Comparison of ENCODE assay signal across 8 cellular contexts in genomic region chr9:127955294-127956015, GRCh38. TPM values are rescaled to one million over a fixed set of nuclear protein-coding genes. Genes with fewer than 3 reads are reported as not detected.
DNase-seq lines count a peak whose midpoint lies in the region; ATAC-seq, FAIRE-seq and TF ChIP-seq lines count a peak whose summit lies in the region.

No MANE protein-coding gene starts in this region.

- TF ChIP-seq RAD21 in A549 (conservative IDR thresholded peaks at IDR 0.05 in 1 of 2, IDR thresholded peaks at IDR 0.05 in 1 of 2) (peak; percentile 37 to 42; a peak in 2 of 5 replicates), K562 (CRISPR knock-in tag; conservative IDR thresholded peaks at IDR 0.05 in 1 of 2, IDR thresholded peaks at IDR 0.05 in 1 of 2) (peak; percentile 45 to 71)

- CTCF ChIA-PET in A549 (lab: Yijun Ruan, JAX) (interaction anchor here (0.6 to 35.7 kb wide), 27 partner anchors 8 to 169 kb away, joined by 3 to 827 read pairs (median 5); partner anchors contain the start of genes DPM2 and EEIG1), K562 (lab: Yijun Ruan, JAX; ENCODE audit: low intra/inter-chr PET ratio) (interaction anchor here (1.2 to 2.1 kb wide), 3 partner anchors 76 to 162 kb away, joined by 5 to 11 read pairs (median 5); no protein-coding TSS in a partner anchor)

- H3K9ac ChIP-seq in K562 (ENCODE audit: insufficient read depth in 1 of 2, low read depth in 2 of 2, low read length in 2 of 2) = peak overlapping the region in 1 of 2 experiments; percentile 49; a peak in 2 of 4 replicates

- TF ChIP-seq EP300 in A549 (IDR thresholded peaks at IDR 0.05) (no peak; a peak in 1 of 5 replicates), K562 (IDR thresholded peaks at IDR 0.05; ENCODE audit: low read length) (peak; percentile 38; the same call in 1 of the 2 replicates)

- in situ Hi-C loops in K562 (cut with MboI) = no loop called here

- H3K27me3 ChIP-seq in K562 (ENCODE audit: control insufficient read depth in 2 of 2, insufficient read depth in 2 of 2, low read length in 2 of 2) = no peaks in the 10 kb centered on the region

- H3K9me3 ChIP-seq in A549 (no peaks in the 10 kb centered on the region), K562 (replicated peaks; ENCODE audit: control insufficient read depth, insufficient read depth, low read depth, low read length) (no peaks in the 10 kb centered on the region)

- no peaks in the 10 kb centered on the region for H3K9me1 ChIP-seq in K562 (ENCODE audit: control insufficient read depth, insufficient read depth, low read length)

- H3K4me1 ChIP-seq in A549 (peaks cover 60% of the 10 kb centered on the region), K562 (replicated peaks in 1 of 2; ENCODE audit: control insufficient read depth in 2 of 2, insufficient read depth in 2 of 2, low read length in 2 of 2) (peaks cover 26 to 45% of the 10 kb centered on the region in 2 experiments)

- H3K4me3 ChIP-seq in A549 (peak overlapping the region; percentile 12; the same call in 1 of the 3 replicates), K562 (no peak overlapping the region)

- no TSS peak for BruUV-seq in K562 (replicated peaks; lab: Mats Ljungman, UMichigan)

- peak; percentile 89 to 99 for DNase-seq in A549 (ENCODE audit: low read depth in 1 of 2, low spot score in 1 of 2)
- peak; percentile 83 for DNase-seq in GM19239 (ENCODE audit: insufficient read length, low spot score)
- peak; percentile 89 for DNase-seq in NCI-H1092 (lab: John Stamatoyannopoulos, UW)
- DNase-seq in T-helper 1 cell = peak; percentile 60 to 79 (median 73)
- DNase-seq in K562 (ENCODE audit: extremely low read depth in 1 of 4, low spot score in 3 of 4) = peak; percentile 78 to 85 (median 78)
- peak; percentile 82 for DNase-seq in left kidney (ENCODE audit: low read depth, low spot score)
- peak; percentile 61 to 73 (median 67) for DNase-seq in stimulated activated CD4-positive, alpha-beta T cell treated with anti-CD3 and anti-CD28 coated beads, TNF-alpha, amount 100 ng/mL, for 1 hour (ENCODE audit: low read depth in 3 of 3, low spot score in 1 of 3)
- DNase-seq in hepatic stellate cell (ENCODE audit: low spot score) = no peak

- FAIRE-seq in A549 (lab: Jason Lieb, UNC) (peak; percentile 61), GM19239 (lab: Jason Lieb, UNC) (peak; percentile 77), K562 (lab: Jason Lieb, UNC) (peak; percentile 82)

- 11% methylated on average over 11 of the region's 12 CpGs for WGBS in A549 (ENCODE audit: missing lambda C conversion rate)
- 19% methylated on average over 12 of the region's 12 CpGs for WGBS in K562 (ENCODE audit: insufficient coverage, low coverage, missing lambda C conversion rate)

- ATAC-seq in A549 (peak; percentile 91 to 92), K562 (peak; percentile 93)

- H3K79me2 ChIP-seq in K562 (ENCODE audit: control insufficient read depth, insufficient read depth, low read length) = peaks cover 52% of the 10 kb centered on the region

- H4K20me1 ChIP-seq in K562 (replicated peaks; ENCODE audit: control insufficient read depth, insufficient read depth, low read length) = peaks cover 11% of the 10 kb centered on the region; the same call in 1 of the 2 replicates

- H3K36me3 ChIP-seq in K562 (ENCODE audit: control insufficient read depth, insufficient read depth, low read length) = no peaks in the 10 kb centered on the region

- H3K4me2 ChIP-seq in A549 (peak overlapping the region; percentile 86), K562 (ENCODE audit: insufficient read depth, low read length) (peak overlapping the region; percentile 30; the same call in 1 of the 2 replicates)

- intact Hi-C loops in K562 (cut with micrococcal nuclease) = loop anchor here (1.0 kb wide), 1 partner anchor 80 kb away; no protein-coding TSS in a partner anchor

- TF ChIP-seq POLR2A in A549 (IDR thresholded peaks at IDR 0.05; ENCODE audit: low read length) (no peak), K562 (conservative IDR thresholded peaks at IDR 0.05) (no peak)

- no peak overlapping the region for H2AFZ ChIP-seq in K562 (ENCODE audit: low read depth, low read length)

- 0 out of 3 replicates have a peak, but pooled peaks have one; percentile 15 for TF ChIP-seq CTCF in A549 (IDR thresholded peaks at IDR 0.05)
- peak; percentile 59 to 75 (median 62) for TF ChIP-seq CTCF in K562 (IDR thresholded peaks at IDR 0.05 in 2 of 3, conservative IDR thresholded peaks at IDR 0.05 in 1 of 3; ENCODE audit: insufficient read depth in 2 of 3, low read depth in 1 of 3, low read length in 3 of 3)

- H3K27ac ChIP-seq in A549 = peak overlapping the region; percentile 75 to 84
- H3K27ac ChIP-seq in K562 (ENCODE audit: extremely low read depth, low read depth, low read length) = no peak overlapping the region

- POLR2A ChIA-PET in A549 (lab: Yijun Ruan, JAX) = interaction anchor here (1.0 to 2.1 kb wide), 2 partner anchors 10 to 25 kb away, joined by 4 to 10 read pairs; partner anchors contain the start of gene EEIG1
- POLR2A ChIA-PET in K562 (lab: Yijun Ruan, JAX) = interaction anchor here (0.6 to 3.0 kb wide), 7 partner anchors 9 to 263 kb away, joined by 3 to 18 read pairs (median 3); no protein-coding TSS in a partner anchor

RNA-seq across cellular contexts. Expression of gene DPM2, which starts 17.8 kb away (rescaled TPM):
- 41.9 and 48.8 TPM in 2 replicates for polyA plus RNA-seq in A549 (2011; rRNA removed)
- 63.0 and 76.3 TPM in 2 replicates for polyA plus RNA-seq in A549 (2012; cell fraction: cytosol; rRNA removed)
- 52.4 and 53.7 TPM in 2 replicates for polyA plus RNA-seq in A549 (2012; cell fraction: nucleus; rRNA removed)
- 45.9 to 50.1 TPM (median 46.3 TPM) in 3 replicates for polyA plus RNA-seq in A549 (2017; fragmentation: RNase III; extraction: RNeasy Plus Mini Kit Qiagen cat#74134 plus additional on column Dnase treatment)
- polyA minus RNA-seq in A549 (2011; rRNA and poly(A)+ RNA removed) = 78.6 and 82.1 TPM in 2 replicates
- total RNA-seq in K562 (2011; cell fraction: chromatin; rRNA removed; ENCODE audit: low replicate concordance) = 99.6 and 215 TPM in 2 replicates
- total RNA-seq in K562 (2011; cell fraction: nucleolus; rRNA removed) = 168 and 199 TPM in 2 replicates
- 195 and 215 TPM in 2 replicates for total RNA-seq in K562 (2011; cell fraction: nucleoplasm; rRNA removed)
- total RNA-seq in K562 (2014; rRNA removed) = 56.6 and 88.7 TPM in 2 replicates
- total RNA-seq in K562 (2014; rRNA removed; fragmentation: Illumina TruSeq; extraction: Trizol) = 48.1 and 53.8 TPM in 2 replicates
- 71.1 and 73.4 TPM in 2 replicates for total RNA-seq in K562 (2015; rRNA removed; fragmentation: Illumina TruSeq; extraction: Trizol)
- 95.3 and 102 TPM in 2 replicates for total RNA-seq in K562 (2021)
- 93.8 and 101 TPM in 2 replicates for polyA plus RNA-seq in K562 (2011; rRNA removed)
- 131 and 200 TPM in 2 replicates for polyA plus RNA-seq in K562 (2011; cell fraction: cytosol; rRNA removed)
- polyA plus RNA-seq in K562 (2011; cell fraction: nucleus; rRNA removed) = 142 and 205 TPM in 2 replicates
- polyA plus RNA-seq in K562 (2012) = 83.9 and 86.2 TPM in 2 replicates
- polyA plus RNA-seq in K562 (2014; fragmentation: Illumina TruSeq; extraction: Trizol) = 126 and 142 TPM in 2 replicates
- polyA plus RNA-seq in K562 (2014; fragmentation: Nextera tagmentation; extraction: Ambion mirVana) = 10 to 100 TPM; 43.5 to 69.3 TPM
- polyA plus RNA-seq in K562 (2014; rRNA removed) = 104 and 107 TPM in 2 replicates
- 54.4 and 75.4 TPM in 2 replicates for polyA minus RNA-seq in K562 (2011; rRNA and poly(A)+ RNA removed)
- 56.3 and 59.9 TPM in 2 replicates for polyA minus RNA-seq in K562 (2011; cell fraction: cytosol; rRNA and poly(A)+ RNA removed)
- 64.1 and 85.1 TPM in 2 replicates for polyA minus RNA-seq in K562 (2011; cell fraction: nucleus; rRNA and poly(A)+ RNA removed)

RNA-seq across cellular contexts. Expression of gene PIP5KL1, which starts 24.9 kb away (rescaled TPM):
- polyA plus RNA-seq in A549 (2011; rRNA removed) (1.8 and 2.4 TPM in 2 replicates), A549 (2017; fragmentation: RNase III; extraction: RNeasy Plus Mini Kit Qiagen cat#74134 plus additional on column Dnase treatment) (2.0 to 3.7 TPM (median 2.5 TPM) in 3 replicates), K562 (2011; rRNA removed) (1.2 and 1.6 TPM in 2 replicates), K562 (2014; fragmentation: Illumina TruSeq; extraction: Trizol) (0.82 and 1.2 TPM in 2 replicates), K562 (2014; fragmentation: Nextera tagmentation; extraction: Ambion mirVana) (under 1 TPM; 0.18 to 0.41 TPM), K562 (2014; rRNA removed) (4.3 and 4.8 TPM in 2 replicates)
- polyA plus RNA-seq in A549 (2012; cell fraction: cytosol; rRNA removed) = 1.4 and 2.2 TPM in 2 replicates
- 19.9 and 20.7 TPM in 2 replicates for polyA plus RNA-seq in A549 (2012; cell fraction: nucleus; rRNA removed)
- polyA minus RNA-seq in A549 (2011; rRNA and poly(A)+ RNA removed) = 0.70 and 2.0 TPM in 2 replicates
- total RNA-seq in K562 (2011; cell fraction: chromatin; rRNA removed; ENCODE audit: low replicate concordance) = 4.2 and 9.4 TPM in 2 replicates
- total RNA-seq in K562 (2011; cell fraction: nucleolus; rRNA removed) = 7.7 and 10.1 TPM in 2 replicates
- 4.3 and 4.5 TPM in 2 replicates for total RNA-seq in K562 (2011; cell fraction: nucleoplasm; rRNA removed)
- total RNA-seq in K562 (2014; rRNA removed) (2.5 and 3.1 TPM in 2 replicates), K562 (2014; rRNA removed; fragmentation: Illumina TruSeq; extraction: Trizol) (0.80 and 1.2 TPM in 2 replicates), K562 (2015; rRNA removed; fragmentation: Illumina TruSeq; extraction: Trizol) (0.58 and 1.3 TPM in 2 replicates), K562 (2021) (3.0 and 3.7 TPM in 2 replicates)
- 1.8 and 2.2 TPM in 2 replicates for polyA plus RNA-seq in K562 (2011; cell fraction: cytosol; rRNA removed)
- 12.7 and 14.3 TPM in 2 replicates for polyA plus RNA-seq in K562 (2011; cell fraction: nucleus; rRNA removed)
- polyA plus RNA-seq in K562 (2012) = 1.7 and 5.0 TPM in 2 replicates
- 0.75 TPM in 1 of 2 replicates, not detected in the other for polyA minus RNA-seq in K562 (2011; rRNA and poly(A)+ RNA removed)
- 3.0 TPM in 1 of 2 replicates, not detected in the other for polyA minus RNA-seq in K562 (2011; cell fraction: cytosol; rRNA and poly(A)+ RNA removed)
- 2.6 TPM in 2 replicates for polyA minus RNA-seq in K562 (2011; cell fraction: nucleus; rRNA and poly(A)+ RNA removed)

RNA-seq across cellular contexts. Expression of gene EEIG1, which starts 25.3 kb away (rescaled TPM):
- polyA plus RNA-seq in A549 (2011; rRNA removed) (24.4 and 30.3 TPM in 2 replicates), A549 (2017; fragmentation: RNase III; extraction: RNeasy Plus Mini Kit Qiagen cat#74134 plus additional on column Dnase treatment) (24.1 to 33.0 TPM (median 31.5 TPM) in 3 replicates), K562 (2011; rRNA removed) (4.4 and 7.7 TPM in 2 replicates), K562 (2014; fragmentation: Illumina TruSeq; extraction: Trizol) (5.6 and 9.1 TPM in 2 replicates), K562 (2014; fragmentation: Nextera tagmentation; extraction: Ambion mirVana) (under 1 TPM; 0.17 to 0.25 TPM), K562 (2014; rRNA removed) (3.6 and 6.6 TPM in 2 replicates)
- 51.7 and 54.7 TPM in 2 replicates for polyA plus RNA-seq in A549 (2012; cell fraction: cytosol; rRNA removed)
- polyA plus RNA-seq in A549 (2012; cell fraction: nucleus; rRNA removed) = 83.0 and 94.5 TPM in 2 replicates
- 16.2 and 33.7 TPM in 2 replicates for polyA minus RNA-seq in A549 (2011; rRNA and poly(A)+ RNA removed)
- 18.1 and 34.4 TPM in 2 replicates for total RNA-seq in K562 (2011; cell fraction: chromatin; rRNA removed; ENCODE audit: low replicate concordance)
- 13.4 and 13.5 TPM in 2 replicates for total RNA-seq in K562 (2011; cell fraction: nucleolus; rRNA removed)
- total RNA-seq in K562 (2011; cell fraction: nucleoplasm; rRNA removed) = 17.2 and 24.7 TPM in 2 replicates
- total RNA-seq in K562 (2014; rRNA removed) (2.1 and 4.5 TPM in 2 replicates), K562 (2014; rRNA removed; fragmentation: Illumina TruSeq; extraction: Trizol) (1.6 and 2.3 TPM in 2 replicates), K562 (2015; rRNA removed; fragmentation: Illumina TruSeq; extraction: Trizol) (2.8 and 4.1 TPM in 2 replicates), K562 (2021) (11.2 and 16.7 TPM in 2 replicates)
- 8.2 and 9.0 TPM in 2 replicates for polyA plus RNA-seq in K562 (2011; cell fraction: cytosol; rRNA removed)
- polyA plus RNA-seq in K562 (2011; cell fraction: nucleus; rRNA removed) = 16.1 and 16.7 TPM in 2 replicates
- 13.8 and 19.2 TPM in 2 replicates for polyA plus RNA-seq in K562 (2012)
- 2.1 and 2.7 TPM in 2 replicates for polyA minus RNA-seq in K562 (2011; rRNA and poly(A)+ RNA removed)
- 3.5 and 5.9 TPM in 2 replicates for polyA minus RNA-seq in K562 (2011; cell fraction: cytosol; rRNA and poly(A)+ RNA removed)
- 4.8 and 8.4 TPM in 2 replicates for polyA minus RNA-seq in K562 (2011; cell fraction: nucleus; rRNA and poly(A)+ RNA removed)

RNA-seq across cellular contexts. Expression of gene ST6GALNAC4, which starts 38.6 kb away (rescaled TPM):
- polyA plus RNA-seq in A549 (2011; rRNA removed) (11.0 and 12.5 TPM in 2 replicates), A549 (2017; fragmentation: RNase III; extraction: RNeasy Plus Mini Kit Qiagen cat#74134 plus additional on column Dnase treatment) (18.1 to 25.4 TPM (median 24.8 TPM) in 3 replicates), K562 (2011; rRNA removed) (14.0 and 19.4 TPM in 2 replicates), K562 (2014; fragmentation: Illumina TruSeq; extraction: Trizol) (15.4 and 34.0 TPM in 2 replicates), K562 (2014; fragmentation: Nextera tagmentation; extraction: Ambion mirVana) (1 to 10 TPM; 2.6 to 3.4 TPM), K562 (2014; rRNA removed) (26.0 and 42.6 TPM in 2 replicates)
- 21.5 and 29.4 TPM in 2 replicates for polyA plus RNA-seq in A549 (2012; cell fraction: cytosol; rRNA removed)
- polyA plus RNA-seq in A549 (2012; cell fraction: nucleus; rRNA removed) = 28.7 and 46.1 TPM in 2 replicates
- 17.6 and 18.1 TPM in 2 replicates for polyA minus RNA-seq in A549 (2011; rRNA and poly(A)+ RNA removed)
- 24.9 and 89.8 TPM in 2 replicates for total RNA-seq in K562 (2011; cell fraction: chromatin; rRNA removed; ENCODE audit: low replicate concordance)
- total RNA-seq in K562 (2011; cell fraction: nucleolus; rRNA removed) = 90.4 and 100 TPM in 2 replicates
- 52.6 and 55.0 TPM in 2 replicates for total RNA-seq in K562 (2011; cell fraction: nucleoplasm; rRNA removed)
- total RNA-seq in K562 (2014; rRNA removed) (25.5 and 47.2 TPM in 2 replicates), K562 (2014; rRNA removed; fragmentation: Illumina TruSeq; extraction: Trizol) (2.8 and 6.6 TPM in 2 replicates), K562 (2015; rRNA removed; fragmentation: Illumina TruSeq; extraction: Trizol) (17.2 and 19.0 TPM in 2 replicates), K562 (2021) (43.1 and 47.1 TPM in 2 replicates)
- polyA plus RNA-seq in K562 (2011; cell fraction: cytosol; rRNA removed) = 30.0 and 73.0 TPM in 2 replicates
- 34.4 and 63.8 TPM in 2 replicates for polyA plus RNA-seq in K562 (2011; cell fraction: nucleus; rRNA removed)
- 26.5 and 52.2 TPM in 2 replicates for polyA plus RNA-seq in K562 (2012)
- 7.5 and 10.6 TPM in 2 replicates for polyA minus RNA-seq in K562 (2011; rRNA and poly(A)+ RNA removed)
- 30.9 and 50.2 TPM in 2 replicates for polyA minus RNA-seq in K562 (2011; cell fraction: cytosol; rRNA and poly(A)+ RNA removed)
- 24.7 and 25.8 TPM in 2 replicates for polyA minus RNA-seq in K562 (2011; cell fraction: nucleus; rRNA and poly(A)+ RNA removed)

RNA-seq across cellular contexts. Expression of gene ST6GALNAC6, which starts 56.1 kb away (rescaled TPM):
- polyA plus RNA-seq in A549 (2011; rRNA removed) = 8.2 and 14.7 TPM in 2 replicates
- 12.7 and 16.0 TPM in 2 replicates for polyA plus RNA-seq in A549 (2012; cell fraction: cytosol; rRNA removed)
- 36.6 and 37.6 TPM in 2 replicates for polyA plus RNA-seq in A549 (2012; cell fraction: nucleus; rRNA removed)
- 15.8 to 25.2 TPM (median 22.0 TPM) in 3 replicates for polyA plus RNA-seq in A549 (2017; fragmentation: RNase III; extraction: RNeasy Plus Mini Kit Qiagen cat#74134 plus additional on column Dnase treatment)
- polyA minus RNA-seq in A549 (2011; rRNA and poly(A)+ RNA removed) = 15.6 and 18.6 TPM in 2 replicates
- total RNA-seq in K562 (2011; cell fraction: chromatin; rRNA removed; ENCODE audit: low replicate concordance) = 18.9 and 41.8 TPM in 2 replicates
- total RNA-seq in K562 (2011; cell fraction: nucleolus; rRNA removed) = 25.3 and 31.9 TPM in 2 replicates
- 19.5 and 22.4 TPM in 2 replicates for total RNA-seq in K562 (2011; cell fraction: nucleoplasm; rRNA removed)
- total RNA-seq in K562 (2014; rRNA removed) = 13.0 and 16.0 TPM in 2 replicates
- total RNA-seq in K562 (2014; rRNA removed; fragmentation: Illumina TruSeq; extraction: Trizol) = 6.4 and 8.2 TPM in 2 replicates
- 16.8 and 17.0 TPM in 2 replicates for total RNA-seq in K562 (2015; rRNA removed; fragmentation: Illumina TruSeq; extraction: Trizol)
- total RNA-seq in K562 (2021) = 17.3 and 18.7 TPM in 2 replicates
- 23.0 and 23.7 TPM in 2 replicates for polyA plus RNA-seq in K562 (2011; rRNA removed)
- 30.5 and 46.9 TPM in 2 replicates for polyA plus RNA-seq in K562 (2011; cell fraction: cytosol; rRNA removed)
- 51.3 and 78.0 TPM in 2 replicates for polyA plus RNA-seq in K562 (2011; cell fraction: nucleus; rRNA removed)
- polyA plus RNA-seq in K562 (2012) = 13.2 and 13.7 TPM in 2 replicates
- polyA plus RNA-seq in K562 (2014; fragmentation: Illumina TruSeq; extraction: Trizol) = 14.5 and 15.6 TPM in 2 replicates
- under 1 TPM; 0.13 to 0.20 TPM for polyA plus RNA-seq in K562 (2014; fragmentation: Nextera tagmentation; extraction: Ambion mirVana)
- 16.4 and 19.0 TPM in 2 replicates for polyA plus RNA-seq in K562 (2014; rRNA removed)
- polyA minus RNA-seq in K562 (2011; rRNA and poly(A)+ RNA removed) = 5.5 and 6.3 TPM in 2 replicates
- 3.5 and 5.2 TPM in 2 replicates for polyA minus RNA-seq in K562 (2011; cell fraction: cytosol; rRNA and poly(A)+ RNA removed)
- 10.4 and 11.2 TPM in 2 replicates for polyA minus RNA-seq in K562 (2011; cell fraction: nucleus; rRNA and poly(A)+ RNA removed)

Comparison
In these comparisons a context has a peak if more than half of its experiments do, and no peak if none do; other contexts are left out.
1. Of the 35 proteins assayed by ChIP-seq in both K562 and A549: peak only in K562: EP300; only in A549: BHLHE40 and MYC; in both: CTCF, ESRRA, JUNB, MAX, RAD21 and SMC3; in neither: 23; mixed calls (peak in some experiments, not most) for 3.